10 cellular contexts compared by ENCODE assay signal in the genomic region with DNA sequence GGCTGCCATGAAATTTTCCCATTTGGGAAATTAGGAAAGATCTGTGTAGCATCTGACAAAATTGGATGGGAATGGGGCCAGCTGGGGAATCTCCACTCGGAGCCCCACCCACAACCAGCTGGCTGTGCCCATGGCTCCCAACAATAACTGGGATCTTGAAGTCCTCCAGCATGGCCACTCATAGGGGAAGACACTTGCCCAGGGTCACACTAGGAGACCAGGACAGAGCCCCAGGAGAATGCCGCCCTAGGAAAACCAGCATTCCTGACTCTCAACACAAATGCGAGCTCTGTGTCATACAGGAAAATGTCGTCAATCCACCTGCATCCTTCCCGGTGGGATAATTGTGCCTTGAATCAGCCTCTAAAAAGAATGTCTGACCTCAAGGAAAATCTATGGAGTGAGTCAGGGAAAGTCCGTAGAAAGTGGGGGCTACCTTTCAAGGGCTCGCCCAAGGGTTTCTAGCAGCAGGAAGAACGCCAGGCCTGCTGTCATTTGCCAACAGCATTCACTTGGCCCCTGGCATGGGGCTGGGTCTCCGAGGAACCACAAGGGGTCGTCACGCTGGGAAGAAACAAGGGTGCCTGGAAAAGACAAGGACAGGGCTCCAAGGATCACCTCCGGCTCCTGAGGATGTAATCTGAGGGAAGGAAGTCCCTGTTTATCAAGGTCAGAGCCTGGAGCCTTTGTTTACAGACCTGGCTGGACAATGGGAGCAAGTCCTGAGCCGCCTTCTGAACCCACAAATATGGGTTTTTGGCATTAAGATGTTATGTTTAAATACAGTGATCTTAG. TPM values are rescaled to one million over a fixed set of nuclear protein-coding genes. Genes with fewer than 3 reads are reported as not detected.
DNase-seq lines count a peak whose midpoint lies in the region; ATAC-seq and TF ChIP-seq lines count a peak whose summit lies in the region.
"Had no signal": no experiment of that assay in that cellular context is flagged by ENCODE, and none has a peak within 500 bp of the region (broad histone marks: within the 10 kb centered on the region; RNA-seq: fewer than 3 reads in every experiment).

No MANE protein-coding gene starts in this region.

- peak; percentile 56 for ATAC-seq in SK-N-SH treated with all-trans-retinoic acid at 6 μM for 48 hours
- peak; percentile 80 for ATAC-seq in gastroesophageal sphincter
- ATAC-seq in activated T-cell treated with anti-CD3 and anti-CD28 coated beads, Interleukin-2, amount 50 U/mL, for 4 hours: no peak
- ATAC-seq: mucosa of descending colon had no signal

- peak overlapping the region; percentile 47 for H3K27ac Mint-ChIP-seq in osteocyte (ENCODE audit: unreplicated experiment)
- H3K27ac Mint-ChIP-seq: activated naive CD4-positive, alpha-beta T cell treated with anti-CD3 and anti-CD28 coated beads for 36 hours had no signal

- no peak for TF ChIP-seq POLR2A in gastroesophageal sphincter (IDR thresholded peaks at IDR 0.05)

- H3K27me3 Mint-ChIP-seq in osteocyte (ENCODE audit: unreplicated experiment): no peaks in the 10 kb centered on the region
- H3K27me3 Mint-ChIP-seq in activated T-cell treated with anti-CD3 and anti-CD28 coated beads, Interleukin-2, amount 50 U/mL, for 4 hours (ENCODE audit: low read depth): peaks cover 1% of the 10 kb centered on the region

- TF ChIP-seq CTCF in gastroesophageal sphincter (IDR thresholded peaks at IDR 0.05) (no peak), osteocyte (IDR thresholded peaks at IDR 0.05) (no peak)

- H3K27me3 ChIP-seq in gastroesophageal sphincter: no peaks in the 10 kb centered on the region

- H3K4me1 Mint-ChIP-seq in osteocyte (ENCODE audit: unreplicated experiment): peaks cover 21% of the 10 kb centered on the region
- no peaks in the 10 kb centered on the region for H3K4me1 Mint-ChIP-seq in activated T-cell treated with anti-CD3 and anti-CD28 coated beads, Interleukin-2, amount 50 U/mL, for 4 hours (ENCODE audit: low read depth)

- no peaks in the 10 kb centered on the region for H3K36me3 Mint-ChIP-seq in osteocyte (ENCODE audit: unreplicated experiment)
- no peaks in the 10 kb centered on the region for H3K36me3 Mint-ChIP-seq in activated T-cell treated with anti-CD3 and anti-CD28 coated beads, Interleukin-2, amount 50 U/mL, for 4 hours (ENCODE audit: insufficient read depth)

- no peak overlapping the region for H3K4me3 Mint-ChIP-seq in osteocyte (ENCODE audit: unreplicated experiment)
- H3K4me3 Mint-ChIP-seq in activated T-cell treated with anti-CD3 and anti-CD28 coated beads, Interleukin-2, amount 50 U/mL, for 4 hours: no peak overlapping the region
- H3K4me3 Mint-ChIP-seq: activated naive CD4-positive, alpha-beta T cell treated with anti-CD3 and anti-CD28 coated beads for 36 hours had no signal

- peaks cover 0 to 15% (median 0%) of the 10 kb centered on the region in 3 donors for H3K4me1 ChIP-seq in gastroesophageal sphincter

- H3K9me3 ChIP-seq in gastroesophageal sphincter: no peaks in the 10 kb centered on the region
- H3K9me3 ChIP-seq: mucosa of descending colon had no signal

- no peak overlapping the region for H3K4me3 ChIP-seq in gastroesophageal sphincter
- H3K4me3 ChIP-seq: mucosa of descending colon had no signal

- DNase-seq in ELF-1 (ENCODE audit: low read depth, low spot score) (peak; percentile 86), osteocyte (ENCODE audit: extremely low spot score, unreplicated experiment) (no peak), AML-193 (lab: John Stamatoyannopoulos, UW) (no peak), NCI-H2081 (lab: John Stamatoyannopoulos, UW) (no peak)
- no peak for DNase-seq in activated T-cell treated with anti-CD3 and anti-CD28 coated beads, Interleukin-2, amount 50 U/mL, for 4 hours
- no peak for DNase-seq in activated naive CD4-positive, alpha-beta T cell treated with Interleukin-2 at 50 U/mL for 16 hours
- DNase-seq: activated naive CD4-positive, alpha-beta T cell treated with anti-CD3 and anti-CD28 coated beads for 36 hours; mucosa of descending colon had no signal

- no peak for TF ChIP-seq EP300 in gastroesophageal sphincter (IDR thresholded peaks at IDR 0.05)

- H3K36me3 ChIP-seq in gastroesophageal sphincter: peaks cover 0 to 4% of the 10 kb centered on the region in 2 donors

- peak overlapping the region in 3 of 4 donors; percentile 59 to 77 (median 71) for H3K27ac ChIP-seq in gastroesophageal sphincter

- no peaks in the 10 kb centered on the region for H3K9me3 Mint-ChIP-seq in osteocyte (ENCODE audit: unreplicated experiment)
- H3K9me3 Mint-ChIP-seq in activated T-cell treated with anti-CD3 and anti-CD28 coated beads, Interleukin-2, amount 50 U/mL, for 4 hours: peaks cover 4% of the 10 kb centered on the region
- H3K9me3 Mint-ChIP-seq: activated naive CD4-positive, alpha-beta T cell treated with anti-CD3 and anti-CD28 coated beads for 36 hours had no signal

- WGBS in gastroesophageal sphincter (ENCODE audit: low coverage in 1 of 2), 2 donors: 68 to 80% methylated on average over 4 to 13 of the region's 13 CpGs

TF ChIP-seq in SK-N-SH treated with all-trans-retinoic acid at 6 μM for 48 hours, 23 proteins besides CTCF, POLR2A, EP300 and RAD21:
- TF ChIP-seq, protein P1, sequence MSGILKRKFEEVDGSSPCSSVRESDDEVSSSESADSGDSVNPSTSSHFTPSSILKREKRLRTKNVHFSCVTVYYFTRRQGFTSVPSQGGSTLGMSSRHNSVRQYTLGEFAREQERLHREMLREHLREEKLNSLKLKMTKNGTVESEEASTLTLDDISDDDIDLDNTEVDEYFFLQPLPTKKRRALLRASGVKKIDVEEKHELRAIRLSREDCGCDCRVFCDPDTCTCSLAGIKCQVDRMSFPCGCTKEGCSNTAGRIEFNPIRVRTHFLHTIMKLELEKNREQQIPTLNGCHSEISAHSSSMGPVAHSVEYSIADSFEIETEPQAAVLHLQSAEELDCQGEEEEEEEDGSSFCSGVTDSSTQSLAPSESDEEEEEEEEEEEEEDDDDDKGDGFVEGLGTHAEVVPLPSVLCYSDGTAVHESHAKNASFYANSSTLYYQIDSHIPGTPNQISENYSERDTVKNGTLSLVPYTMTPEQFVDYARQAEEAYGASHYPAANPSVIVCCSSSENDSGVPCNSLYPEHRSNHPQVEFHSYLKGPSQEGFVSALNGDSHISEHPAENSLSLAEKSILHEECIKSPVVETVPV (CRISPR knock-in tag; IDR thresholded peaks at IDR 0.05): no peak
- TF ChIP-seq ZNF565 (CRISPR knock-in tag; conservative IDR thresholded peaks at IDR 0.05; ENCODE audit: low read depth): no peak
- no peak for TF ChIP-seq ISL1 (CRISPR knock-in tag; IDR thresholded peaks at IDR 0.05)
- TF ChIP-seq CSDC2 (CRISPR knock-in tag; IDR thresholded peaks at IDR 0.05): no peak
- no peak for TF ChIP-seq ZNF8 (CRISPR knock-in tag; IDR thresholded peaks at IDR 0.05)
- TF ChIP-seq, protein P2, sequence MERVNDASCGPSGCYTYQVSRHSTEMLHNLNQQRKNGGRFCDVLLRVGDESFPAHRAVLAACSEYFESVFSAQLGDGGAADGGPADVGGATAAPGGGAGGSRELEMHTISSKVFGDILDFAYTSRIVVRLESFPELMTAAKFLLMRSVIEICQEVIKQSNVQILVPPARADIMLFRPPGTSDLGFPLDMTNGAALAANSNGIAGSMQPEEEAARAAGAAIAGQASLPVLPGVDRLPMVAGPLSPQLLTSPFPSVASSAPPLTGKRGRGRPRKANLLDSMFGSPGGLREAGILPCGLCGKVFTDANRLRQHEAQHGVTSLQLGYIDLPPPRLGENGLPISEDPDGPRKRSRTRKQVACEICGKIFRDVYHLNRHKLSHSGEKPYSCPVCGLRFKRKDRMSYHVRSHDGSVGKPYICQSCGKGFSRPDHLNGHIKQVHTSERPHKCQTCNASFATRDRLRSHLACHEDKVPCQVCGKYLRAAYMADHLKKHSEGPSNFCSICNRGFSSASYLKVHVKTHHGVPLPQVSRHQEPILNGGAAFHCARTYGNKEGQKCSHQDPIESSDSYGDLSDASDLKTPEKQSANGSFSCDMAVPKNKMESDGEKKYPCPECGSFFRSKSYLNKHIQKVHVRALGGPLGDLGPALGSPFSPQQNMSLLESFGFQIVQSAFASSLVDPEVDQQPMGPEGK (CRISPR knock-in tag; IDR thresholded peaks at IDR 0.05; ENCODE audit: borderline replicate concordance): no peak
- no peak for TF ChIP-seq ZC3H10 (CRISPR knock-in tag; IDR thresholded peaks at IDR 0.05)
- TF ChIP-seq PPARA (CRISPR knock-in tag; IDR thresholded peaks at IDR 0.05; ENCODE audit: borderline replicate concordance): no peak
- TF ChIP-seq RARB (CRISPR knock-in tag; IDR thresholded peaks at IDR 0.05): no peak
- no peak for TF ChIP-seq BACH2 (CRISPR knock-in tag; IDR thresholded peaks at IDR 0.05; ENCODE audit: borderline replicate concordance)
- no peak for TF ChIP-seq ESRRG (CRISPR knock-in tag; IDR thresholded peaks at IDR 0.05)
- TF ChIP-seq TCF4 (CRISPR knock-in tag; IDR thresholded peaks at IDR 0.05; ENCODE audit: borderline replicate concordance): no peak
- no peak for TF ChIP-seq ZFP3 (CRISPR knock-in tag; IDR thresholded peaks at IDR 0.05)

RNA-seq across cellular contexts. Expression of a gene that starts 15.9 kb away (rescaled TPM):
- 10 to 100 TPM; 16.2 to 50.1 (median 38.5) TPM for total RNA-seq in gastroesophageal sphincter
- 0.31 TPM in 1 of 2 replicates, not detected in the other for total RNA-seq in osteocyte
- total RNA-seq in activated T-cell treated with anti-CD3 and anti-CD28 coated beads, Interleukin-2, amount 50 U/mL, for 4 hours: under 1 TPM in 1 of 3 donors, not detected in 2; 0.13 TPM
- total RNA-seq: activated naive CD4-positive, alpha-beta T cell treated with anti-CD3 and anti-CD28 coated beads for 36 hours had no signal

RNA-seq across cellular contexts. Expression of a gene that starts 44.7 kb away (rescaled TPM):
- total RNA-seq in gastroesophageal sphincter (1 to 10 TPM in 1 of 4 donors, under 1 TPM in 2, not detected in 1; 0.47 to 1.0 (median 0.54) TPM), osteocyte (0.39 and 0.97 TPM in 2 replicates)
- not detected for total RNA-seq in activated T-cell treated with anti-CD3 and anti-CD28 coated beads, Interleukin-2, amount 50 U/mL, for 4 hours
- total RNA-seq: activated naive CD4-positive, alpha-beta T cell treated with anti-CD3 and anti-CD28 coated beads for 36 hours had no signal

Comparison
In these comparisons a context has a peak if more than half of its experiments do, and no peak if none do; other contexts are left out.
1. ATAC-seq: peak in SK-N-SH treated with all-trans-retinoic acid at 6 μM for 48 hours (single experiment) and gastroesophageal sphincter (single experiment); none in activated T-cell treated with anti-CD3 and anti-CD28 coated beads, Interleukin-2, amount 50 U/mL, for 4 hours (0 of 2).
2. RNA of a gene that starts 15.9 kb away (total RNA-seq): 16.2 to 50.1 TPM in gastroesophageal sphincter; 0.31 TPM in osteocyte and 0.13 TPM in activated T-cell treated with anti-CD3 and anti-CD28 coated beads, Interleukin-2, amount 50 U/mL, for 4 hours; every median in the first group is over 10 times any median in the second.